ENCODE assay signal across 11 cellular contexts in the genomic region with DNA sequence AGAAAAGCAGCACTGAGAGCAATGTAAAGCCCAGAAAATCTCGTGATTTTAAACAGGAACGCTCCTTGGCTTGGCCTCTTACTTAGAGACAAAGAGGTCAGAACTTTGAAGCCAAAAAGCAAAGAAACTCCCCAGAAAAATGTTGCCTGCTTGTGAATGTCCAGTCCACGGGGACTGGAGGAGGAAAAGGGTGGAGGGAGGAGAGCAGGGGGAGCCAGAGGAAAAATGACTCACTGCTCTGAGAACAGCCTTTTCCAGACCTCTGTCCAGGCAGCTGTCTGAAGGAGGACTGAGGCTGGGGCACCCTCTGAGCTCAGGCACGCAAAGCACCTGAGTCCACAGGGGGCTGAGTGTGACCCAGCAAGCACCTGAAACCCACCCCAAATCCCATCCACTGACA.
DNase-seq lines count a peak whose midpoint lies in the region; ATAC-seq and TF ChIP-seq lines count a peak whose summit lies in the region.
"Had no signal": no experiment of that assay in that cellular context is flagged by ENCODE, and none has a peak within 500 bp of the region (broad histone marks: within the 10 kb centered on the region; RNA-seq: fewer than 3 reads in every experiment).

No MANE protein-coding gene starts in this region.

- DNase-seq in AG08395 (ENCODE audit: low spot score) (peak; percentile 87), SJCRH30 (peak; percentile 33 to 45), fibroblast of pulmonary artery (ENCODE audit: low read depth) (peak; percentile 92), osteoblast (ENCODE audit: insufficient read length, low spot score, missing footprints) (peak; percentile 89), left colon (no peak), NCI-H69 (lab: John Stamatoyannopoulos, UW) (no peak)
- DNase-seq in activated T-helper 2 cell treated with anti-CD3 and anti-CD28 coated beads, Interferon-gamma antibody, Interleukin-2, Interleukin-4, amounts not matched to agents 10 μg/mL and 5 μg/mL and 100 μg/mL, durations not matched to agents 14 hours and 24 hours and 36 hours (ENCODE audit: low spot score), result no peak
- DNase-seq: activated CD4-positive, alpha-beta memory T cell treated with anti-CD3 and anti-CD28 coated beads for 36 hours; NCI-H187 treated with DMSO at 0.1 percent for 48 hours had no signal

- H2AFZ ChIP-seq in osteoblast (ENCODE audit: low read length), result no peak overlapping the region

- no peak overlapping the region for H3K4me3 Mint-ChIP-seq in activated T-helper 2 cell treated with anti-CD3 and anti-CD28 coated beads, Interferon-gamma antibody, Interleukin-2, Interleukin-4, amounts not matched to agents 10 μg/mL and 5 μg/mL and 100 μg/mL, durations not matched to agents 14 hours and 24 hours and 36 hours (ENCODE audit: low read depth)
- H3K4me3 Mint-ChIP-seq: activated CD4-positive, alpha-beta memory T cell treated with anti-CD3 and anti-CD28 coated beads for 36 hours; B cell had no signal

- TF ChIP-seq CTCF in fibroblast of pulmonary artery (IDR thresholded peaks at IDR 0.05; ENCODE audit: low read length, missing control alignments), result no peak
- no peak for TF ChIP-seq CTCF in osteoblast (IDR thresholded peaks at IDR 0.05; ENCODE audit: extremely low read depth, low read depth, low read length)

- no peak overlapping the region for H3K4me3 ChIP-seq in SJCRH30
- H3K4me3 ChIP-seq in fibroblast of pulmonary artery (replicated peaks; ENCODE audit: low read depth, low read length), result no peak overlapping the region
- H3K4me3 ChIP-seq in osteoblast (ENCODE audit: insufficient read depth, low read length), result no peak overlapping the region

- no peaks in the 10 kb centered on the region for H3K27me3 ChIP-seq in SJCRH30
- no peaks in the 10 kb centered on the region for H3K27me3 ChIP-seq in osteoblast (ENCODE audit: insufficient read depth, low read length)

- intact Hi-C loops in left colon (cut with DNase I, micrococcal nuclease), result loop anchor here in 1 of 2 donors (10.0 kb wide), 1 partner anchor 87 kb away; a partner anchor contains a TSS
- intact Hi-C loops in activated T-helper 2 cell treated with anti-CD3 and anti-CD28 coated beads, Interferon-gamma antibody, Interleukin-2, Interleukin-4, amounts not matched to agents 10 μg/mL and 5 μg/mL and 100 μg/mL, durations not matched to agents 14 hours and 24 hours and 36 hours (cut with micrococcal nuclease), result loop anchor here (10.0 kb wide), 1 partner anchor 63 kb away; a partner anchor contains a TSS

- peak overlapping the region; percentile 34 for H3K4me2 ChIP-seq in osteoblast (ENCODE audit: insufficient read depth, low read length)

- H3K9me3 Mint-ChIP-seq in activated T-helper 2 cell treated with anti-CD3 and anti-CD28 coated beads, Interferon-gamma antibody, Interleukin-2, Interleukin-4, amounts not matched to agents 10 μg/mL and 5 μg/mL and 100 μg/mL, durations not matched to agents 14 hours and 24 hours and 36 hours, result no peaks in the 10 kb centered on the region
- H3K9me3 Mint-ChIP-seq: activated CD4-positive, alpha-beta memory T cell treated with anti-CD3 and anti-CD28 coated beads for 36 hours had no signal

- H3K36me3 ChIP-seq in SJCRH30 (peaks cover 61% of the 10 kb centered on the region), osteoblast (ENCODE audit: insufficient read depth, low read length) (peaks cover 85% of the 10 kb centered on the region)

- H3K27ac ChIP-seq in SJCRH30 (peak overlapping the region; percentile 45), osteoblast (ENCODE audit: low read depth, low read length) (peak overlapping the region; percentile 94)

- H3K9me3 ChIP-seq in SJCRH30 (replicated peaks), result no peaks in the 10 kb centered on the region
- no peaks in the 10 kb centered on the region for H3K9me3 ChIP-seq in osteoblast (ENCODE audit: low read depth, low read length)

- H3K27ac Mint-ChIP-seq in activated T-helper 2 cell treated with anti-CD3 and anti-CD28 coated beads, Interferon-gamma antibody, Interleukin-2, Interleukin-4, amounts not matched to agents 10 μg/mL and 5 μg/mL and 100 μg/mL, durations not matched to agents 14 hours and 24 hours and 36 hours, result no peak overlapping the region
- H3K27ac Mint-ChIP-seq: activated CD4-positive, alpha-beta memory T cell treated with anti-CD3 and anti-CD28 coated beads for 36 hours; B cell had no signal

- no peak for ATAC-seq in left colon
- no peak for ATAC-seq in GM21528 (IDR thresholded peaks at IDR 0.05; ENCODE audit: low FRiP score, unreplicated experiment)

- H3K4me1 ChIP-seq in SJCRH30, result peaks cover 20% of the 10 kb centered on the region
- peaks cover 97% of the 10 kb centered on the region for H3K4me1 ChIP-seq in osteoblast (ENCODE audit: insufficient read depth, low read length)

- no peaks in the 10 kb centered on the region for H3K27me3 Mint-ChIP-seq in activated T-helper 2 cell treated with anti-CD3 and anti-CD28 coated beads, Interferon-gamma antibody, Interleukin-2, Interleukin-4, amounts not matched to agents 10 μg/mL and 5 μg/mL and 100 μg/mL, durations not matched to agents 14 hours and 24 hours and 36 hours (ENCODE audit: low read depth)
- H3K27me3 Mint-ChIP-seq: activated CD4-positive, alpha-beta memory T cell treated with anti-CD3 and anti-CD28 coated beads for 36 hours; B cell had no signal

- H3K36me3 Mint-ChIP-seq in activated T-helper 2 cell treated with anti-CD3 and anti-CD28 coated beads, Interferon-gamma antibody, Interleukin-2, Interleukin-4, amounts not matched to agents 10 μg/mL and 5 μg/mL and 100 μg/mL, durations not matched to agents 14 hours and 24 hours and 36 hours (ENCODE audit: low read depth), result peaks cover 18% of the 10 kb centered on the region

- peaks cover 35% of the 10 kb centered on the region for H3K79me2 ChIP-seq in osteoblast (ENCODE audit: insufficient read depth, low read length)

- peaks cover 13% of the 10 kb centered on the region for H3K4me1 Mint-ChIP-seq in activated T-helper 2 cell treated with anti-CD3 and anti-CD28 coated beads, Interferon-gamma antibody, Interleukin-2, Interleukin-4, amounts not matched to agents 10 μg/mL and 5 μg/mL and 100 μg/mL, durations not matched to agents 14 hours and 24 hours and 36 hours (ENCODE audit: low read depth)

- H4K20me1 ChIP-seq in osteoblast (ENCODE audit: insufficient read depth, low read length), result no peaks in the 10 kb centered on the region

Comparison
In these comparisons a context has a peak if more than half of its experiments do, and no peak if none do; other contexts are left out.
1. DNase-seq: peak in AG08395 (single experiment), SJCRH30 (2 of 2), fibroblast of pulmonary artery (single experiment) and osteoblast (single experiment); none in left colon (0 of 2), activated T-helper 2 cell treated with anti-CD3 and anti-CD28 coated beads, Interferon-gamma antibody, Interleukin-2, Interleukin-4, amounts not matched to agents 10 μg/mL and 5 μg/mL and 100 μg/mL, durations not matched to agents 14 hours and 24 hours and 36 hours (single experiment) and NCI-H69 (single experiment).